Comparison of ENCODE assay signal across 8 cellular contexts in genomic region chr1:67431156-67431765, GRCh38. TPM values are rescaled to one million over a fixed set of nuclear protein-coding genes. Genes with fewer than 3 reads are reported as not detected.
DNase-seq lines count a peak whose midpoint lies in the region; ATAC-seq, FAIRE-seq and TF ChIP-seq lines count a peak whose summit lies in the region.

No MANE protein-coding gene starts in this region.

- TF ChIP-seq RAD21 in HepG2 (CRISPR knock-in tag; IDR thresholded peaks at IDR 0.05): no peak

- no peak for DNase-seq in activated T-cell treated with anti-CD3 and anti-CD28 coated beads, Interleukin-2, amount 50 U/mL, for 24 hours
- no peak for DNase-seq in activated T-cell treated with anti-CD3 and anti-CD28 coated beads, Interleukin-2, amount 50 U/mL, for 48 hours
- DNase-seq in activated naive CD8-positive, alpha-beta T cell treated with anti-CD3 and anti-CD28 coated beads, Interleukin-2, amount 10 ng/mL, durations not matched to agents 7 days and 5 days: no peak
- DNase-seq in HepG2 (ENCODE audit: low spot score) (no peak), thyroid gland (no peak), GM20000 (ENCODE audit: low spot score) (no peak), SKM-1 treated with dmso at 0.1 percent for 144 hours (lab: John Stamatoyannopoulos, UW; ENCODE audit: unreplicated experiment) (no peak), COLO668 (lab: John Stamatoyannopoulos, UW; ENCODE audit: unreplicated experiment) (no peak)

- peaks cover 39% of the 10 kb centered on the region for H3K79me2 ChIP-seq in HepG2 (ENCODE audit: insufficient read depth, low read length)

- H3K9me3 ChIP-seq in HepG2 (ENCODE audit: low read length) (no peaks in the 10 kb centered on the region), thyroid gland (no peaks in the 10 kb centered on the region)

- TF ChIP-seq CTCF in HepG2 (CRISPR knock-in tag; IDR thresholded peaks at IDR 0.05) (no peak), thyroid gland (IDR thresholded peaks at IDR 0.05) (no peak), GM20000 (IDR thresholded peaks at IDR 0.05; ENCODE audit: extremely low read depth, missing control alignments) (no peak)

- in situ Hi-C loops in HepG2 (cut with HindIII; ENCODE audit: extremely low pct_ligation_motif_present, low pct_unique_long_range_greater_than_20kb): no loop called here

- no peaks in the 10 kb centered on the region for H3K9me3 Mint-ChIP-seq in activated T-cell treated with anti-CD3 and anti-CD28 coated beads, Interleukin-2, amount 50 U/mL, for 24 hours
- H3K9me3 Mint-ChIP-seq in activated naive CD8-positive, alpha-beta T cell treated with anti-CD3 and anti-CD28 coated beads, Interleukin-2, amount 10 ng/mL, durations not matched to agents 7 days and 5 days: no peaks in the 10 kb centered on the region

- CTCF ChIA-PET in HepG2 (lab: Yijun Ruan, JAX; ENCODE audit: low intra/inter-chr PET ratio, low total read pairs): no interaction called here

- H3K9ac ChIP-seq in HepG2 (ENCODE audit: insufficient read depth, low read depth, low read length): peak overlapping the region; percentile 85

- H3K27me3 ChIP-seq in HepG2 (ENCODE audit: control insufficient read depth in 1 of 2, insufficient read depth in 2 of 2, low read length in 2 of 2): no peaks in the 10 kb centered on the region; a peak in 1 of 5 replicates
- H3K27me3 ChIP-seq in thyroid gland: no peaks in the 10 kb centered on the region

- peak overlapping the region; percentile 66 to 96 (median 77) for H3K4me3 ChIP-seq in HepG2 (replicated peaks in 1 of 3; ENCODE audit: insufficient read depth in 1 of 3, low read depth in 2 of 3, low read length in 3 of 3)
- H3K4me3 ChIP-seq in thyroid gland (replicated peaks in 1 of 3): peak overlapping the region; percentile 37 to 82 (median 70)

- ATAC-seq in activated naive CD8-positive, alpha-beta T cell treated with anti-CD3 and anti-CD28 coated beads, Interleukin-2, amount 10 ng/mL, durations not matched to agents 7 days and 5 days (ENCODE audit: low read depth): no peak
- ATAC-seq in HepG2: no peak

- POLR2A ChIA-PET in activated naive CD8-positive, alpha-beta T cell treated with anti-CD3 and anti-CD28 coated beads, Interleukin-2, amount 10 ng/mL, durations not matched to agents 7 days and 5 days (lab: Charles Lee): interaction anchor here (0.6 to 3.1 kb wide), 8 partner anchors 92 to 506 kb away, joined by 3 to 11 read pairs (median 5); partner anchors contain the start of genes DNAI4, GADD45A, IL12RB2 and MIER1
- POLR2A ChIA-PET in HepG2 (lab: Yijun Ruan, JAX): interaction anchor here (0.7 to 3.0 kb wide), 11 partner anchors 8 to 270 kb away, joined by 3 to 15 read pairs (median 5); partner anchors contain the start of gene GADD45A

- no TSS peak for BruUV-seq in HepG2 (replicated peaks; lab: Mats Ljungman, UMichigan)

- peak overlapping the region; percentile 85 for H3K4me2 ChIP-seq in HepG2 (ENCODE audit: low read depth, low read length)

- TF ChIP-seq POLR2A in HepG2 (IDR thresholded peaks at IDR 0.05; ENCODE audit: insufficient read depth in 1 of 2, low read depth in 2 of 2, low read length in 2 of 2): no peak
- TF ChIP-seq POLR2A in thyroid gland (IDR thresholded peaks at IDR 0.05): no peak

- H3K36me3 ChIP-seq in HepG2 (replicated peaks in 1 of 2; ENCODE audit: control insufficient read depth in 1 of 2, insufficient read depth in 2 of 2, low read length in 2 of 2) (peaks cover 0 to 2% of the 10 kb centered on the region in 2 experiments; a peak in 1 of 5 replicates), thyroid gland (no peaks in the 10 kb centered on the region)

- peak overlapping the region; percentile 69 for H2AFZ ChIP-seq in HepG2 (ENCODE audit: low read length)

- 5% methylated on average over 12 of the region's 12 CpGs for WGBS in HepG2 (ENCODE audit: low lambda C conversion rate)
- 22% methylated on average over 12 of the region's 12 CpGs for WGBS in thyroid gland, 2 donors

- H3K36me3 Mint-ChIP-seq in activated T-cell treated with anti-CD3 and anti-CD28 coated beads, Interleukin-2, amount 50 U/mL, for 24 hours (ENCODE audit: low read depth): peaks cover 47% of the 10 kb centered on the region
- H3K36me3 Mint-ChIP-seq in activated naive CD8-positive, alpha-beta T cell treated with anti-CD3 and anti-CD28 coated beads, Interleukin-2, amount 10 ng/mL, durations not matched to agents 7 days and 5 days: peaks cover 26% of the 10 kb centered on the region

- TF ChIP-seq EP300 in HepG2 (IDR thresholded peaks at IDR 0.05; ENCODE audit: low read depth in 2 of 2, low read length in 2 of 2): no peak
- no peak for TF ChIP-seq EP300 in HepG2 (CRISPR knock-in tag; IDR thresholded peaks at IDR 0.05; ENCODE audit: borderline replicate concordance)

- H3K4me3 Mint-ChIP-seq in activated T-cell treated with anti-CD3 and anti-CD28 coated beads, Interleukin-2, amount 50 U/mL, for 24 hours: peak overlapping the region; percentile 100
- H3K4me3 Mint-ChIP-seq in activated naive CD8-positive, alpha-beta T cell treated with anti-CD3 and anti-CD28 coated beads, Interleukin-2, amount 10 ng/mL, durations not matched to agents 7 days and 5 days: peak overlapping the region; percentile 90

- peaks cover 24% of the 10 kb centered on the region for H3K4me1 ChIP-seq in HepG2 (ENCODE audit: insufficient read depth, low read length)
- H3K4me1 ChIP-seq in thyroid gland: peaks cover 4 to 6% of the 10 kb centered on the region in 2 donors

- no peaks in the 10 kb centered on the region for H3K27me3 Mint-ChIP-seq in activated T-cell treated with anti-CD3 and anti-CD28 coated beads, Interleukin-2, amount 50 U/mL, for 24 hours
- no peaks in the 10 kb centered on the region for H3K27me3 Mint-ChIP-seq in activated naive CD8-positive, alpha-beta T cell treated with anti-CD3 and anti-CD28 coated beads, Interleukin-2, amount 10 ng/mL, durations not matched to agents 7 days and 5 days

- H4K20me1 ChIP-seq in HepG2 (ENCODE audit: insufficient read depth, low read length): peaks cover 34% of the 10 kb centered on the region

- intact Hi-C loops in HepG2 (cut with micrococcal nuclease; ENCODE audit: unreplicated experiment): loop anchor here (2.0 to 5.0 kb wide), 2 partner anchors 56 to 506 kb away; partner anchors contain the start of genes DNAI4 and MIER1
- intact Hi-C loops in thyroid gland (cut with DNase I): no loop called here

- no peak for FAIRE-seq in HepG2 (lab: Jason Lieb, UNC)

- H3K27ac ChIP-seq in HepG2 (ENCODE audit: extremely low read length, insufficient read depth, low read length) (peak overlapping the region; percentile 93), thyroid gland (peak overlapping the region; percentile 60 to 93 (median 90))

- H3K4me1 Mint-ChIP-seq in activated T-cell treated with anti-CD3 and anti-CD28 coated beads, Interleukin-2, amount 50 U/mL, for 24 hours (ENCODE audit: low read depth): peaks cover 39% of the 10 kb centered on the region
- H3K4me1 Mint-ChIP-seq in activated naive CD8-positive, alpha-beta T cell treated with anti-CD3 and anti-CD28 coated beads, Interleukin-2, amount 10 ng/mL, durations not matched to agents 7 days and 5 days: peaks cover 39% of the 10 kb centered on the region

- peak overlapping the region; percentile 99 for H3K27ac Mint-ChIP-seq in activated T-cell treated with anti-CD3 and anti-CD28 coated beads, Interleukin-2, amount 50 U/mL, for 24 hours
- H3K27ac Mint-ChIP-seq in activated naive CD8-positive, alpha-beta T cell treated with anti-CD3 and anti-CD28 coated beads, Interleukin-2, amount 10 ng/mL, durations not matched to agents 7 days and 5 days: peak overlapping the region; percentile 97

TF ChIP-seq in HepG2, 621 proteins besides CTCF, POLR2A, EP300 and RAD21 (continues in another document):
- TF ChIP-seq ZFP90 (CRISPR knock-in tag; IDR thresholded peaks at IDR 0.05; ENCODE audit: borderline replicate concordance): 0 out of 2 replicates have a peak, but pooled peaks have one; percentile 37

RNA-seq across cellular contexts. Expression of gene SERBP1, which starts 1.1 kb away (rescaled TPM):
- 100 to 1,000 TPM; 219 to 221 TPM for total RNA-seq in activated naive CD8-positive, alpha-beta T cell treated with anti-CD3 and anti-CD28 coated beads, Interleukin-2, amount 10 ng/mL, durations not matched to agents 7 days and 5 days
- 281 and 464 TPM in 2 replicates for total RNA-seq in HepG2 (2016; rRNA removed; fragmentation: Illumina TruSeq; extraction: Trizol)
- total RNA-seq in HepG2 (2016; cell fraction: cytosol; rRNA removed; fragmentation: Illumina TruSeq; extraction: Trizol; ENCODE audit: low read depth): 42.0 and 47.1 TPM in 2 replicates
- 285 and 448 TPM in 2 replicates for total RNA-seq in HepG2 (2016; cell fraction: insoluble cytoplasmic fraction; rRNA removed; fragmentation: Illumina TruSeq; extraction: Trizol)
- 101 and 110 TPM in 2 replicates for total RNA-seq in HepG2 (2016; cell fraction: membrane; rRNA removed; fragmentation: Illumina TruSeq; extraction: Trizol)
- 159 and 166 TPM in 2 replicates for total RNA-seq in HepG2 (2016; cell fraction: nucleus; rRNA removed; fragmentation: Illumina TruSeq; extraction: Trizol)
- polyA plus RNA-seq in HepG2 (2011; rRNA removed): 129 and 175 TPM in 2 replicates
- 135 and 152 TPM in 2 replicates for polyA plus RNA-seq in HepG2 (2011; cell fraction: cytosol; rRNA removed)
- 36.3 and 45.4 TPM in 2 replicates for polyA plus RNA-seq in HepG2 (2011; cell fraction: nucleus; rRNA removed)
- 205 and 282 TPM in 2 replicates for polyA plus RNA-seq in HepG2 (2012)
- polyA plus RNA-seq in HepG2 (2016; cell fraction: cytosol; fragmentation: Illumina TruSeq; extraction: Trizol; ENCODE audit: low read depth): 49.9 and 50.6 TPM in 2 replicates
- 619 and 673 TPM in 2 replicates for polyA plus RNA-seq in HepG2 (2016; cell fraction: insoluble cytoplasmic fraction; fragmentation: Illumina TruSeq; extraction: Trizol; ENCODE audit: low read depth)
- polyA plus RNA-seq in HepG2 (2016; cell fraction: membrane; fragmentation: Illumina TruSeq; extraction: Trizol; ENCODE audit: low read depth): 96.8 and 107 TPM in 2 replicates
- 230 and 231 TPM in 2 replicates for polyA plus RNA-seq in HepG2 (2016; cell fraction: nucleus; fragmentation: Illumina TruSeq; extraction: Trizol; ENCODE audit: insufficient read depth, low read depth)
- polyA minus RNA-seq in HepG2 (2011; rRNA and poly(A)+ RNA removed; ENCODE audit: low replicate concordance): 87.0 and 114 TPM in 2 replicates
- polyA minus RNA-seq in HepG2 (2011; cell fraction: cytosol; rRNA and poly(A)+ RNA removed): 138 and 157 TPM in 2 replicates
- 137 and 140 TPM in 2 replicates for polyA minus RNA-seq in HepG2 (2011; cell fraction: nucleus; rRNA and poly(A)+ RNA removed)
- 100 to 1,000 TPM; 185 to 218 (median 204) TPM for total RNA-seq in thyroid gland
